In genomic region chr5:35856186-35857003, GRCh38 we compare ENCODE assay signal across 1 cellular context.
TF ChIP-seq lines count a peak whose summit lies in the region.

IL7R (plus strand) TSS chr5:35856891; CDS start chr5:35856978, 87 bp downstream.

TF ChIP-seq in IMR-90, 13 proteins besides CTCF, POLR2A, EP300 and RAD21 (continued from another document):
- TF ChIP-seq MAZ (IDR thresholded peaks at IDR 0.05; ENCODE audit: borderline replicate concordance, low read depth, low read length) (no peak), FOS (IDR thresholded peaks at IDR 0.05; ENCODE audit: low read depth, low read length) (no peak), ELK1 (IDR thresholded peaks at IDR 0.05; ENCODE audit: borderline replicate concordance, low read depth, low read length) (no peak), BHLHE40 (IDR thresholded peaks at IDR 0.05; ENCODE audit: low read depth, low read length) (no peak), RCOR1 (IDR thresholded peaks at IDR 0.05; ENCODE audit: insufficient replicate concordance, low read length) (no peak), RFX5 (IDR thresholded peaks at IDR 0.05; ENCODE audit: low read depth, low read length) (no peak), NFE2L2 (IDR thresholded peaks at IDR 0.05; ENCODE audit: low read depth, low read length) (no peak), MXI1 (IDR thresholded peaks at IDR 0.05; ENCODE audit: borderline replicate concordance, low read depth, low read length) (no peak), SMC3 (IDR thresholded peaks at IDR 0.05; ENCODE audit: low read depth, low read length) (no peak), CEBPB (IDR thresholded peaks at IDR 0.05; ENCODE audit: low read depth, low read length) (no peak), MAFK (IDR thresholded peaks at IDR 0.05; ENCODE audit: low read depth, low read length) (no peak; the same call in 1 of the 2 replicates), USF2 (IDR thresholded peaks at IDR 0.05; ENCODE audit: low read depth, low read length) (no peak)
